Comparison of ENCODE assay signal across 2 cellular contexts in the genomic region with DNA sequence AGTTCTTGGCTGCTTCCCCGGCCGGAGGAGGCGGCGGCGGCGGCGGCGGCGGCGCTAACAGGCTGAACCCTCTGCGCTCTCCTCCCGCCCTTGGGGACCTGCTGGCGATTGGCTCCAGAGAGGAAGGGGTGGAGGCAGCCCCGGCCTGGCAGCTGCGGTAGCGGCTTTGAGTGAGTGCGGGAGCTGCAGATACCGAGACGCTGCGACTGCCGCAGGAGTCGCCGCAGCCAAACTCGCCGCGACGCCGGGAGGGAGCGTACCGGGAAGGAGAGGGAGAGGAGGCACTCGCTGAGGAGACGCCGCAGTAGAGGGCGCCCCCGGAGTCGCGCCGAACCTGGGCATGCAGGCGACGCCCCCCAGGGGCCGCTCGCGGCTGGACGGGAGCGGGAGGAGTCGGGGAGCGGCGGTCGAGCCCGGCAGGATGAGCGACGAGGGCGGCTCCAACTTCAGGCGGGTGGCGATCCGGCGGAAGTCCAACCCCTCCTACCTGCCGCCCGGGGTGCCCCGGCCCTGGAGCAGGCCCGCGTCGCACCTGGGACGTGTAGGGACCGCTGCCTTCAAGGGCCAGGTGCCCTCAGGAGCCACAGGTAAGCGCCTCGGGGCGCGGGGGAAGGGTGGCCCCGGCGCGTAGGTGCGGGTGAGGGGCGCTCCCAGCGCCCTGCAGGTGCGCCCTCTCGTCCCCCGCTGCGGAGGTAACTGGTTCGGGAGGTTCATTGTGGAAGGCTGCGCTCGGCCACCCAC.
TF ChIP-seq lines count a peak whose summit lies in the region.

A gene (plus strand): TSS at position 186 of the 741 bp plus-strand sequence.

TF ChIP-seq in WTC11, 78 proteins besides CTCF, POLR2A, EP300 and RAD21 (continued from another document and continues in another):
- TF ChIP-seq, protein P1, sequence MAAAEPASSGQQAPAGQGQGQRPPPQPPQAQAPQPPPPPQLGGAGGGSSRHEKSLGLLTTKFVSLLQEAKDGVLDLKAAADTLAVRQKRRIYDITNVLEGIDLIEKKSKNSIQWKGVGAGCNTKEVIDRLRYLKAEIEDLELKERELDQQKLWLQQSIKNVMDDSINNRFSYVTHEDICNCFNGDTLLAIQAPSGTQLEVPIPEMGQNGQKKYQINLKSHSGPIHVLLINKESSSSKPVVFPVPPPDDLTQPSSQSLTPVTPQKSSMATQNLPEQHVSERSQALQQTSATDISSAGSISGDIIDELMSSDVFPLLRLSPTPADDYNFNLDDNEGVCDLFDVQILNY (CRISPR knock-in tag; IDR thresholded peaks at IDR 0.05), result 0 out of 2 replicates have a peak, but pooled peaks have one; percentile 18
- TF ChIP-seq ESRRA (CRISPR knock-in tag; IDR thresholded peaks at IDR 0.05; ENCODE audit: borderline replicate concordance) (peak; percentile 27; the same call in 1 of the 2 replicates), SP1 (CRISPR knock-in tag; conservative IDR thresholded peaks at IDR 0.05) (peak; percentile 48; the same call in 1 of the 2 replicates), NFE2L1 (CRISPR knock-in tag; IDR thresholded peaks at IDR 0.05) (no peak), GABPB1 (CRISPR knock-in tag; IDR thresholded peaks at IDR 0.05) (0 out of 2 replicates have a peak, but pooled peaks have one; percentile 23), FOXK1 (CRISPR knock-in tag; IDR thresholded peaks at IDR 0.05) (no peak; the same call in 1 of the 2 replicates), ELF4 (CRISPR knock-in tag; IDR thresholded peaks at IDR 0.05; ENCODE audit: low read depth) (no peak), HMGA2 (CRISPR knock-in tag; IDR thresholded peaks at IDR 0.05) (no peak), SOX15 (CRISPR knock-in tag; IDR thresholded peaks at IDR 0.05) (no peak)
- TF ChIP-seq, protein P2, sequence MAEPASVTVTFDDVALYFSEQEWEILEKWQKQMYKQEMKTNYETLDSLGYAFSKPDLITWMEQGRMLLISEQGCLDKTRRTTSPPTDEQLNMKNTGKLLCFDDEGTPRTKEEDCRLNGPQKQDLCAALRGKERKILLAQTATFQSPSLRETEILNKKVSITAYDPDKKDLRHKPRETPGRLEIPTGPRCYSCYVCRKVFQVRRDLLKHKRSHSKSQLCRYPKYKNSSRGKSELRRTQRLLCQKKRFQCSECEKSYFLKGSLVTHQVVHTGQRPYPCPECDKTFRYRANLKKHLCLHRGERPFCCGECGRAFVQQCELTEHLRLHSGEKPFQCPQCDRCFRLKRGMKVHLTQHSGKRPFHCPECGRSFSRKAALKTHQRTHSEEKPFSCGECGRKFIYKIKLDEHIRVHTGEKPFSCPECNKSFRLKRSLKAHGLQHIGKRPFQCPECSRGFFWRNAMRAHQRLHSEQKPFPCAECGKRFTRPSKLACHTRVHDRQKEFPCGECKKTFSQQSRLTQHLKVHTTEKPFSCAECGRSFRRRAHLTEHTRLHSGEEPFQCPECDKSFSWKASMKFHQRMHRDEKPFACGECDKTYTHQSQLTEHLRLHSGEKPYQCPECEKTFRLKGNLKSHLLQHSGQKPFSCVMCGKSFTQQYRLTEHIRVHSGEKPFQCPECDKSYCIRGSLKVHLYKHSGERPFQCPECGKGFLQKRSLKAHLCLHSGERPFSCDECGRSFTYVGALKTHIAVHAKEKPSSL (CRISPR knock-in tag; conservative IDR thresholded peaks at IDR 0.05), result no peak
- TF ChIP-seq, protein P3, sequence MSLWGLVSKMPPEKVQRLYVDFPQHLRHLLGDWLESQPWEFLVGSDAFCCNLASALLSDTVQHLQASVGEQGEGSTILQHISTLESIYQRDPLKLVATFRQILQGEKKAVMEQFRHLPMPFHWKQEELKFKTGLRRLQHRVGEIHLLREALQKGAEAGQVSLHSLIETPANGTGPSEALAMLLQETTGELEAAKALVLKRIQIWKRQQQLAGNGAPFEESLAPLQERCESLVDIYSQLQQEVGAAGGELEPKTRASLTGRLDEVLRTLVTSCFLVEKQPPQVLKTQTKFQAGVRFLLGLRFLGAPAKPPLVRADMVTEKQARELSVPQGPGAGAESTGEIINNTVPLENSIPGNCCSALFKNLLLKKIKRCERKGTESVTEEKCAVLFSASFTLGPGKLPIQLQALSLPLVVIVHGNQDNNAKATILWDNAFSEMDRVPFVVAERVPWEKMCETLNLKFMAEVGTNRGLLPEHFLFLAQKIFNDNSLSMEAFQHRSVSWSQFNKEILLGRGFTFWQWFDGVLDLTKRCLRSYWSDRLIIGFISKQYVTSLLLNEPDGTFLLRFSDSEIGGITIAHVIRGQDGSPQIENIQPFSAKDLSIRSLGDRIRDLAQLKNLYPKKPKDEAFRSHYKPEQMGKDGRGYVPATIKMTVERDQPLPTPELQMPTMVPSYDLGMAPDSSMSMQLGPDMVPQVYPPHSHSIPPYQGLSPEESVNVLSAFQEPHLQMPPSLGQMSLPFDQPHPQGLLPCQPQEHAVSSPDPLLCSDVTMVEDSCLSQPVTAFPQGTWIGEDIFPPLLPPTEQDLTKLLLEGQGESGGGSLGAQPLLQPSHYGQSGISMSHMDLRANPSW (CRISPR knock-in tag; conservative IDR thresholded peaks at IDR 0.05; ENCODE audit: low read depth), result no peak
- TF ChIP-seq, protein P4, sequence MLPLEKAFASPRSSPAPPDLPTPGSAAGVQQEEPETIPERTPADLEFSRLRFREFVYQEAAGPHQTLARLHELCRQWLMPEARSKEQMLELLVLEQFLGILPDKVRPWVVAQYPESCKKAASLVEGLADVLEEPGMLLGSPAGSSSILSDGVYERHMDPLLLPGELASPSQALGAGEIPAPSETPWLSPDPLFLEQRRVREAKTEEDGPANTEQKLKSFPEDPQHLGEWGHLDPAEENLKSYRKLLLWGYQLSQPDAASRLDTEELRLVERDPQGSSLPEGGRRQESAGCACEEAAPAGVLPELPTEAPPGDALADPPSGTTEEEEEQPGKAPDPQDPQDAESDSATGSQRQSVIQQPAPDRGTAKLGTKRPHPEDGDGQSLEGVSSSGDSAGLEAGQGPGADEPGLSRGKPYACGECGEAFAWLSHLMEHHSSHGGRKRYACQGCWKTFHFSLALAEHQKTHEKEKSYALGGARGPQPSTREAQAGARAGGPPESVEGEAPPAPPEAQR (CRISPR knock-in tag; IDR thresholded peaks at IDR 0.05), result no peak
- TF ChIP-seq, protein P5, sequence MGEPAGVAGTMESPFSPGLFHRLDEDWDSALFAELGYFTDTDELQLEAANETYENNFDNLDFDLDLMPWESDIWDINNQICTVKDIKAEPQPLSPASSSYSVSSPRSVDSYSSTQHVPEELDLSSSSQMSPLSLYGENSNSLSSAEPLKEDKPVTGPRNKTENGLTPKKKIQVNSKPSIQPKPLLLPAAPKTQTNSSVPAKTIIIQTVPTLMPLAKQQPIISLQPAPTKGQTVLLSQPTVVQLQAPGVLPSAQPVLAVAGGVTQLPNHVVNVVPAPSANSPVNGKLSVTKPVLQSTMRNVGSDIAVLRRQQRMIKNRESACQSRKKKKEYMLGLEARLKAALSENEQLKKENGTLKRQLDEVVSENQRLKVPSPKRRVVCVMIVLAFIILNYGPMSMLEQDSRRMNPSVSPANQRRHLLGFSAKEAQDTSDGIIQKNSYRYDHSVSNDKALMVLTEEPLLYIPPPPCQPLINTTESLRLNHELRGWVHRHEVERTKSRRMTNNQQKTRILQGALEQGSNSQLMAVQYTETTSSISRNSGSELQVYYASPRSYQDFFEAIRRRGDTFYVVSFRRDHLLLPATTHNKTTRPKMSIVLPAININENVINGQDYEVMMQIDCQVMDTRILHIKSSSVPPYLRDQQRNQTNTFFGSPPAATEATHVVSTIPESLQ (CRISPR knock-in tag; IDR thresholded peaks at IDR 0.05), result no peak
- TF ChIP-seq, protein P6, sequence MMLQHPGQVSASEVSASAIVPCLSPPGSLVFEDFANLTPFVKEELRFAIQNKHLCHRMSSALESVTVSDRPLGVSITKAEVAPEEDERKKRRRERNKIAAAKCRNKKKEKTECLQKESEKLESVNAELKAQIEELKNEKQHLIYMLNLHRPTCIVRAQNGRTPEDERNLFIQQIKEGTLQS (CRISPR knock-in tag; conservative IDR thresholded peaks at IDR 0.05), result no peak

TF ChIP-seq in HepG2, 621 proteins besides CTCF, POLR2A, EP300 and RAD21 (continued from another document and continues in another):
- TF ChIP-seq, protein P7, sequence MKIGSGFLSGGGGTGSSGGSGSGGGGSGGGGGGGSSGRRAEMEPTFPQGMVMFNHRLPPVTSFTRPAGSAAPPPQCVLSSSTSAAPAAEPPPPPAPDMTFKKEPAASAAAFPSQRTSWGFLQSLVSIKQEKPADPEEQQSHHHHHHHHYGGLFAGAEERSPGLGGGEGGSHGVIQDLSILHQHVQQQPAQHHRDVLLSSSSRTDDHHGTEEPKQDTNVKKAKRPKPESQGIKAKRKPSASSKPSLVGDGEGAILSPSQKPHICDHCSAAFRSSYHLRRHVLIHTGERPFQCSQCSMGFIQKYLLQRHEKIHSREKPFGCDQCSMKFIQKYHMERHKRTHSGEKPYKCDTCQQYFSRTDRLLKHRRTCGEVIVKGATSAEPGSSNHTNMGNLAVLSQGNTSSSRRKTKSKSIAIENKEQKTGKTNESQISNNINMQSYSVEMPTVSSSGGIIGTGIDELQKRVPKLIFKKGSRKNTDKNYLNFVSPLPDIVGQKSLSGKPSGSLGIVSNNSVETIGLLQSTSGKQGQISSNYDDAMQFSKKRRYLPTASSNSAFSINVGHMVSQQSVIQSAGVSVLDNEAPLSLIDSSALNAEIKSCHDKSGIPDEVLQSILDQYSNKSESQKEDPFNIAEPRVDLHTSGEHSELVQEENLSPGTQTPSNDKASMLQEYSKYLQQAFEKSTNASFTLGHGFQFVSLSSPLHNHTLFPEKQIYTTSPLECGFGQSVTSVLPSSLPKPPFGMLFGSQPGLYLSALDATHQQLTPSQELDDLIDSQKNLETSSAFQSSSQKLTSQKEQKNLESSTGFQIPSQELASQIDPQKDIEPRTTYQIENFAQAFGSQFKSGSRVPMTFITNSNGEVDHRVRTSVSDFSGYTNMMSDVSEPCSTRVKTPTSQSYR (CRISPR knock-in tag; IDR thresholded peaks at IDR 0.05; ENCODE audit: borderline replicate concordance), result no peak
- TF ChIP-seq PAWR (CRISPR knock-in tag; IDR thresholded peaks at IDR 0.05; ENCODE audit: borderline replicate concordance) (no peak), NFE2L2 (IDR thresholded peaks at IDR 0.05; ENCODE audit: low read length) (no peak), IKZF4 (CRISPR knock-in tag; IDR thresholded peaks at IDR 0.05; ENCODE audit: borderline replicate concordance, low read depth, not compliant biosample characterization) (peak; percentile 79), ZNF839 (CRISPR knock-in tag; IDR thresholded peaks at IDR 0.05; ENCODE audit: borderline replicate concordance) (0 out of 2 replicates have a peak, but pooled peaks have one; percentile 39), ZNF547 (CRISPR knock-in tag; IDR thresholded peaks at IDR 0.05) (0 out of 2 replicates have a peak, but pooled peaks have one; percentile 33), ZNF30 (CRISPR knock-in tag; IDR thresholded peaks at IDR 0.05) (0 out of 2 replicates have a peak, but pooled peaks have one; percentile 45), ZNF652 (CRISPR knock-in tag; IDR thresholded peaks at IDR 0.05; ENCODE audit: borderline replicate concordance, low read depth) (0 out of 2 replicates have a peak, but pooled peaks have one; percentile 32), ZNF225 (CRISPR knock-in tag; IDR thresholded peaks at IDR 0.05) (peak; percentile 32; the same call in 1 of the 2 replicates), ZNF543 (CRISPR knock-in tag; IDR thresholded peaks at IDR 0.05) (peak; percentile 29; the same call in 1 of the 2 replicates), IRF2 (CRISPR knock-in tag; IDR thresholded peaks at IDR 0.05) (no peak), ZKSCAN8 (CRISPR knock-in tag; IDR thresholded peaks at IDR 0.05; ENCODE audit: borderline replicate concordance) (no peak; the same call in 1 of the 2 replicates), ZNF780A (CRISPR knock-in tag; IDR thresholded peaks at IDR 0.05) (no peak), ZNF570 (CRISPR knock-in tag; IDR thresholded peaks at IDR 0.05; ENCODE audit: borderline replicate concordance) (no peak)
- TF ChIP-seq, protein P8, sequence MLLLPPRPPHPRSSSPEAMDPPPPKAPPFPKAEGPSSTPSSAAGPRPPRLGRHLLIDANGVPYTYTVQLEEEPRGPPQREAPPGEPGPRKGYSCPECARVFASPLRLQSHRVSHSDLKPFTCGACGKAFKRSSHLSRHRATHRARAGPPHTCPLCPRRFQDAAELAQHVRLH (CRISPR knock-in tag; IDR thresholded peaks at IDR 0.05; ENCODE audit: borderline replicate concordance, low read depth), result 0 out of 2 replicates have a peak, but pooled peaks have one; percentile 41
- TF ChIP-seq, protein P9, sequence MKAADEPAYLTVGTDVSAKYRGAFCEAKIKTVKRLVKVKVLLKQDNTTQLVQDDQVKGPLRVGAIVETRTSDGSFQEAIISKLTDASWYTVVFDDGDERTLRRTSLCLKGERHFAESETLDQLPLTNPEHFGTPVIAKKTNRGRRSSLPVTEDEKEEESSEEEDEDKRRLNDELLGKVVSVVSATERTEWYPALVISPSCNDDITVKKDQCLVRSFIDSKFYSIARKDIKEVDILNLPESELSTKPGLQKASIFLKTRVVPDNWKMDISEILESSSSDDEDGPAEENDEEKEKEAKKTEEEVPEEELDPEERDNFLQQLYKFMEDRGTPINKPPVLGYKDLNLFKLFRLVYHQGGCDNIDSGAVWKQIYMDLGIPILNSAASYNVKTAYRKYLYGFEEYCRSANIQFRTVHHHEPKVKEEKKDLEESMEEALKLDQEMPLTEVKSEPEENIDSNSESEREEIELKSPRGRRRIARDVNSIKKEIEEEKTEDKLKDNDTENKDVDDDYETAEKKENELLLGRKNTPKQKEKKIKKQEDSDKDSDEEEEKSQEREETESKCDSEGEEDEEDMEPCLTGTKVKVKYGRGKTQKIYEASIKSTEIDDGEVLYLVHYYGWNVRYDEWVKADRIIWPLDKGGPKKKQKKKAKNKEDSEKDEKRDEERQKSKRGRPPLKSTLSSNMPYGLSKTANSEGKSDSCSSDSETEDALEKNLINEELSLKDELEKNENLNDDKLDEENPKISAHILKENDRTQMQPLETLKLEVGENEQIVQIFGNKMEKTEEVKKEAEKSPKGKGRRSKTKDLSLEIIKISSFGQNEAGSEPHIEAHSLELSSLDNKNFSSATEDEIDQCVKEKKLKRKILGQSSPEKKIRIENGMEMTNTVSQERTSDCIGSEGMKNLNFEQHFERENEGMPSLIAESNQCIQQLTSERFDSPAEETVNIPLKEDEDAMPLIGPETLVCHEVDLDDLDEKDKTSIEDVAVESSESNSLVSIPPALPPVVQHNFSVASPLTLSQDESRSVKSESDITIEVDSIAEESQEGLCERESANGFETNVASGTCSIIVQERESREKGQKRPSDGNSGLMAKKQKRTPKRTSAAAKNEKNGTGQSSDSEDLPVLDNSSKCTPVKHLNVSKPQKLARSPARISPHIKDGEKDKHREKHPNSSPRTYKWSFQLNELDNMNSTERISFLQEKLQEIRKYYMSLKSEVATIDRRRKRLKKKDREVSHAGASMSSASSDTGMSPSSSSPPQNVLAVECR (CRISPR knock-in tag; IDR thresholded peaks at IDR 0.05; ENCODE audit: borderline replicate concordance), result peak; percentile 81
- TF ChIP-seq, protein P10, sequence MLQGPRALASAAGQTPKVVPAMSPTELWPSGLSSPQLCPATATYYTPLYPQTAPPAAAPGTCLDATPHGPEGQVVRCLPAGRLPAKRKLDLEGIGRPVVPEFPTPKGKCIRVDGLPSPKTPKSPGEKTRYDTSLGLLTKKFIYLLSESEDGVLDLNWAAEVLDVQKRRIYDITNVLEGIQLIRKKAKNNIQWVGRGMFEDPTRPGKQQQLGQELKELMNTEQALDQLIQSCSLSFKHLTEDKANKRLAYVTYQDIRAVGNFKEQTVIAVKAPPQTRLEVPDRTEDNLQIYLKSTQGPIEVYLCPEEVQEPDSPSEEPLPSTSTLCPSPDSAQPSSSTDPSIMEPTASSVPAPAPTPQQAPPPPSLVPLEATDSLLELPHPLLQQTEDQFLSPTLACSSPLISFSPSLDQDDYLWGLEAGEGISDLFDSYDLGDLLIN (CRISPR knock-in tag; IDR thresholded peaks at IDR 0.05; ENCODE audit: borderline replicate concordance), result 0 out of 2 replicates have a peak, but pooled peaks have one; percentile 56
- TF ChIP-seq, protein P11, sequence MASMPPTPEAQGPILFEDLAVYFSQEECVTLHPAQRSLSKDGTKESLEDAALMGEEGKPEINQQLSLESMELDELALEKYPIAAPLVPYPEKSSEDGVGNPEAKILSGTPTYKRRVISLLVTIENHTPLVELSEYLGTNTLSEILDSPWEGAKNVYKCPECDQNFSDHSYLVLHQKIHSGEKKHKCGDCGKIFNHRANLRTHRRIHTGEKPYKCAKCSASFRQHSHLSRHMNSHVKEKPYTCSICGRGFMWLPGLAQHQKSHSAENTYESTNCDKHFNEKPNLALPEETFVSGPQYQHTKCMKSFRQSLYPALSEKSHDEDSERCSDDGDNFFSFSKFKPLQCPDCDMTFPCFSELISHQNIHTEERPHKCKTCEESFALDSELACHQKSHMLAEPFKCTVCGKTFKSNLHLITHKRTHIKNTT (CRISPR knock-in tag; IDR thresholded peaks at IDR 0.05), result no peak
